ENCODE assay signal across 14 cellular contexts in the genomic region with DNA sequence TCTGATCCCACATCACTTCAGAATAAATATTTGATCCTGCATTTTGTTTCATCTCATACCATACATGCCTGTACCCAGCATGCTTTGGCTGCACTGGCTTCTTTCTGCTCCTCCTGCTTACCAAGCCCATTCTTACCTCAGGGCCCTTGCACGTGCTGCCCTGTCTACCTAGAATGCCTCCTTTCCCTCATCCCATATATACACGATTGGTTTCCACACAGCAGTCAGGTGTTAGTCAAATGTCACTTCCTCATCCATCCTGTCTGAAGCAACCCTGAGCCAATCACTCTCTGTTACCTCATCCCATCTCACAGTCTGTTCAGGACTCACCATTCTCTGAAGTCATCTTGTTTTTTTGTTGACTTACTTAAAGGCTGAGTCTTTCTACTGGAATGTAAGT. TPM values are rescaled to one million over a fixed set of nuclear protein-coding genes. Genes with fewer than 3 reads are reported as not detected.
DNase-seq lines count a peak whose midpoint lies in the region; ATAC-seq and TF ChIP-seq lines count a peak whose summit lies in the region.
"Had no signal": no experiment of that assay in that cellular context is flagged by ENCODE, and none has a peak within 500 bp of the region (broad histone marks: within the 10 kb centered on the region; RNA-seq: fewer than 3 reads in every experiment).

No MANE protein-coding gene starts in this region.

- H3K36me3 ChIP-seq in mammary epithelial cell (ENCODE audit: insufficient read depth, low read length) = peaks cover 5% of the 10 kb centered on the region

- no TSS peak for BruUV-seq in mammary epithelial cell (replicated peaks; lab: Mats Ljungman, UMichigan)

- no peak overlapping the region for H3K23ac ChIP-seq in H9 (ENCODE audit: insufficient read length, low read depth, low read length)

- H2BK120ac ChIP-seq in H9 (ENCODE audit: low read depth, low read length, poor library complexity, severe bottlenecking) = no peak overlapping the region

- no peak overlapping the region for H2BK12ac ChIP-seq in H9 (ENCODE audit: insufficient read length, low read depth, low read length)

- H2AK5ac ChIP-seq in H9 (ENCODE audit: insufficient read length, low read length) = no peak overlapping the region

- H3K56ac ChIP-seq in H9 (ENCODE audit: insufficient read length, low read depth, low read length) = no peak overlapping the region

- H3K36me3 Mint-ChIP-seq in H9 (ENCODE audit: insufficient read depth in 1 of 3, low read depth in 3 of 3) = no peaks in the 10 kb centered on the region

- H3K9me3 Mint-ChIP-seq in H9 = no peaks in the 10 kb centered on the region

- dilution Hi-C loops in mammary epithelial cell (cut with HindIII; ENCODE audit: low sequenced_read_pairs) = no loop called here

- H3K9me3 ChIP-seq in H9 (ENCODE audit: control insufficient read depth, low read depth, low read length) (no peaks in the 10 kb centered on the region), mammary epithelial cell (replicated peaks; ENCODE audit: insufficient read depth, low read length) (no peaks in the 10 kb centered on the region)

- no peaks in the 10 kb centered on the region for H3K23me2 ChIP-seq in H9 (ENCODE audit: insufficient read length, low read depth, low read length, poor library complexity, severe bottlenecking)

- no peak overlapping the region for H2BK5ac ChIP-seq in H9 (ENCODE audit: insufficient read length, low read length)

- H3T11ph ChIP-seq in H9 (ENCODE audit: low read length) = no peak overlapping the region

- no peak overlapping the region for H3K27ac Mint-ChIP-seq in H9
- H3K27ac Mint-ChIP-seq: B cell had no signal

- no peaks in the 10 kb centered on the region for H3K4me1 ChIP-seq in H9 (ENCODE audit: insufficient read depth, low read length)
- peaks cover 25% of the 10 kb centered on the region for H3K4me1 ChIP-seq in mammary epithelial cell (ENCODE audit: insufficient read depth, low read length)

- DNase-seq in AG08396 (ENCODE audit: low spot score) = peak; percentile 18
- DNase-seq in H9 = no peak
- peak; percentile 77 for DNase-seq in mammary epithelial cell
- DNase-seq in left colon = no peak
- no peak for DNase-seq in DMS 273 (lab: John Stamatoyannopoulos, UW; ENCODE audit: unreplicated experiment)
- no peak for DNase-seq in posterior cingulate gyrus
- no peak for DNase-seq in SHP77 treated with DMSO at 0.1 percent for 48 hours (lab: John Stamatoyannopoulos, UW)
- DNase-seq: activated CD4-positive, alpha-beta T cell treated with anti-CD3 and anti-CD28 coated beads, Interleukin-2, amount 50 U/mL, for 4 hours; activated gamma-delta T cell treated with Interleukin-2 at 50 U/mL for 16 hours; KBM-7; NCI-H2081; T-helper 2 cell had no signal

- H3K4me3 ChIP-seq in mammary epithelial cell (replicated peaks in 1 of 3; ENCODE audit: insufficient read depth in 1 of 3, low read depth in 2 of 3, low read length in 3 of 3) = no peak overlapping the region

- in situ Hi-C loops in mammary epithelial cell (cut with MboI; ENCODE audit: low sequenced_read_pairs in 2 of 2) = no loop called here

- H3K14ac ChIP-seq in H9 (ENCODE audit: insufficient read depth, low read length) = no peak overlapping the region

- no peaks in the 10 kb centered on the region for H3K79me1 ChIP-seq in H9 (ENCODE audit: insufficient read depth, low read depth, low read length, poor library complexity, severe bottlenecking)

- no peak overlapping the region for H4K8ac ChIP-seq in H9 (replicated peaks; ENCODE audit: insufficient read length, low read depth, low read length)

- no peak overlapping the region for H4K91ac ChIP-seq in H9 (ENCODE audit: insufficient read length, low read depth, low read length)

- intact Hi-C loops in mammary epithelial cell (cut with micrococcal nuclease) (loop anchor here (1.0 kb wide), 1 partner anchor 10 kb away; no protein-coding TSS in a partner anchor), left colon (cut with DNase I, micrococcal nuclease) (no loop called here), posterior cingulate gyrus (cut with DNase I) (no loop called here)

- WGBS in H9 (ENCODE audit: extremely low coverage, insufficient read length, low lambda C conversion rate) = no CpG with 5 or more reads among the region's 2 CpGs
- 96% methylated on average over 2 of the region's 2 CpGs for WGBS in mammary epithelial cell (ENCODE audit: low coverage, missing lambda C conversion rate)

- peak overlapping the region; percentile 63 for H4K5ac ChIP-seq in H9 (ENCODE audit: insufficient read length, low read depth, low read length)

- CTCF ChIA-PET in mammary epithelial cell (lab: Charles Lee; ENCODE audit: low non-redundant PET) = interaction anchor here (0.6 to 1.0 kb wide), 2 partner anchors 9 to 28 kb away, joined by 3 read pairs; no protein-coding TSS in a partner anchor

- H3K79me2 ChIP-seq in H9 (ENCODE audit: insufficient read depth, low read length) = no peaks in the 10 kb centered on the region
- H3K79me2 ChIP-seq in mammary epithelial cell (ENCODE audit: insufficient read depth, low read length) = peaks cover 76% of the 10 kb centered on the region

- H3K4me3 Mint-ChIP-seq in H9 = no peak overlapping the region
- H3K4me3 Mint-ChIP-seq: B cell had no signal

- H3K4me1 Mint-ChIP-seq in H9 = no peaks in the 10 kb centered on the region

- TF ChIP-seq CTCF in H9 (conservative IDR thresholded peaks at IDR 0.05) (no peak), mammary epithelial cell (conservative IDR thresholded peaks at IDR 0.05 in 1 of 2, IDR thresholded peaks at IDR 0.05 in 1 of 2; ENCODE audit: extremely low read depth in 1 of 2, insufficient read depth in 1 of 2, low read depth in 1 of 2, low read length in 2 of 2) (no peak)

- H3K9ac ChIP-seq in H9 (ENCODE audit: extremely low read depth, insufficient read length, low read length) = no peak overlapping the region
- H3K9ac ChIP-seq in mammary epithelial cell (ENCODE audit: insufficient read depth, low read length) = no peak overlapping the region

- H3K27me3 ChIP-seq in H9 (ENCODE audit: insufficient read depth, low read length) = no peaks in the 10 kb centered on the region
- H3K27me3 ChIP-seq in mammary epithelial cell (ENCODE audit: insufficient read depth, low read length) = no peaks in the 10 kb centered on the region

- ATAC-seq in left colon = peak; percentile 47
- no peak for ATAC-seq in HG02840 (IDR thresholded peaks at IDR 0.05; ENCODE audit: low FRiP score, unreplicated experiment)

- H2AFZ ChIP-seq in H9 (ENCODE audit: low read length) (no peak overlapping the region), mammary epithelial cell (ENCODE audit: low read depth, low read length) (no peak overlapping the region)

- H4K20me1 ChIP-seq in H9 (ENCODE audit: control insufficient read depth, insufficient read depth, insufficient read length) (no peaks in the 10 kb centered on the region), mammary epithelial cell (ENCODE audit: insufficient read depth, low read length) (no peaks in the 10 kb centered on the region)

- no peak overlapping the region for H3K18ac ChIP-seq in H9 (ENCODE audit: insufficient read length, low read depth, low read length)

- H3K27ac ChIP-seq in H9 (ENCODE audit: insufficient read length, low read depth, low read length) (no peak overlapping the region), mammary epithelial cell (ENCODE audit: insufficient read depth, low read depth, low read length) (peak overlapping the region; percentile 62)

- H3K27me3 Mint-ChIP-seq in H9 (ENCODE audit: low read depth) = no peaks in the 10 kb centered on the region
- H3K27me3 Mint-ChIP-seq: B cell had no signal

- H3K4me2 ChIP-seq in H9 (ENCODE audit: insufficient read depth, insufficient read length, low read length) (no peak overlapping the region), mammary epithelial cell (ENCODE audit: insufficient read depth, low read depth, low read length) (no peak overlapping the region)

- no peak overlapping the region for H2BK15ac ChIP-seq in H9 (ENCODE audit: low read depth, low read length)

- H3K4ac ChIP-seq in H9 (ENCODE audit: low read depth, low read length) = no peak overlapping the region

- H2BK20ac ChIP-seq in H9 (ENCODE audit: low read depth, low read length, poor library complexity, severe bottlenecking) = no peak overlapping the region

RNA-seq across cellular contexts. Expression of gene CAST, which starts 30.3 kb away (rescaled TPM):
- total RNA-seq in H9 (2021) = 50.3 and 52.3 TPM in 2 replicates
- total RNA-seq in mammary epithelial cell = 100 to 1,000 TPM; 397 to 459 TPM
- 339 TPM for polyA plus RNA-seq in mammary epithelial cell
- polyA minus RNA-seq in mammary epithelial cell = 359 TPM
- total RNA-seq in left colon = 100 to 1,000 TPM; 399 TPM

Comparison
In these comparisons a context has a peak if more than half of its experiments do, and no peak if none do; other contexts are left out.
1. DNase-seq: peak in AG08396 (single experiment) and mammary epithelial cell (single experiment); none in H9 (single experiment), left colon (0 of 2), DMS 273 (single experiment), posterior cingulate gyrus (0 of 10) and SHP77 treated with DMSO at 0.1 percent for 48 hours (single experiment).